10 cellular contexts compared by ENCODE assay signal in genomic region chr18:10340821-10341220, GRCh38.
"Had no signal": no experiment of that assay in that cellular context is flagged by ENCODE, and none has a peak within 500 bp of the region (broad histone marks: within the 10 kb centered on the region; RNA-seq: fewer than 3 reads in every experiment).

No MANE protein-coding gene starts in this region.

- H3K4me3 ChIP-seq: GM23248, HAP-1, K562 had no signal

- H3K36me3 Mint-ChIP-seq: IgD-negative memory B cell had no signal

- H3K36me3 ChIP-seq: HAP-1 had no signal

- H3K27ac Mint-ChIP-seq: HFFc6 had no signal

- DNase-seq: GM23248, GOT3, H7, HFFc6 had no signal

- H3K27ac ChIP-seq: GM23248, HL-60 had no signal

- ATAC-seq: HCT116, HepG2, K562 had no signal

- H3K4me1 Mint-ChIP-seq: IgD-negative memory B cell had no signal

- H3K9me3 Mint-ChIP-seq: HFFc6 had no signal

- H3K4me1 ChIP-seq: HAP-1 had no signal

- H3K9me3 ChIP-seq: HAP-1 had no signal

- H3K4me3 Mint-ChIP-seq: HFFc6, IgD-negative memory B cell had no signal
